Comparison of ENCODE assay signal across 3 cellular contexts in the genomic region with DNA sequence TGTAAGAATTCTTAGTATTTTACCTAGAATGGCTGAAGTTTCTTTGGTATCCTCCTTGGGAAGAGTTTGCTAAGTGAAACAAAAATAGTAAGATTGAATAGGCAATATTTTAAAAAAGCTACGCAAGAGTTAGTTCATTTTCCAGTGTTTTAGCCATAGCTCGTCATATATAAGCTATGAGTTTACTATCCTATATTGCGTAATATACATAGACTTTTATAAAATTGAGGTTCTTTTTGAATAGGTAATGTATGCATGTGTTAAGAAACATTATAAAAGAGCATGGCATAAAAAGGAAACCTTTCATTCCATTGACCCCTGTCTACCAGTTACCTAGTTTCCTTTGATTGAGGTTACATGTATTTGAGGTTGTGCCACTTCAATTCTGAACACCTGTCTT.
A peak's percentile ranks its signal among the peaks of the same experiment; 100 is the strongest.
TF ChIP-seq lines count a peak whose summit lies in the region.

No MANE protein-coding gene starts in this region.

TF ChIP-seq in HepG2, 621 proteins besides CTCF, POLR2A, EP300 and RAD21:
- peak; percentile 33; the same call in 1 of the 2 replicates for TF ChIP-seq CEBPB (IDR thresholded peaks at IDR 0.05; ENCODE audit: borderline replicate concordance, low read depth, low read length)
- TF ChIP-seq ZNF788 (CRISPR knock-in tag; IDR thresholded peaks at IDR 0.05; ENCODE audit: borderline replicate concordance) = no peak
TF ChIP-seq in HepG2: peak in this region for 1.

TF ChIP-seq in K562, 482 proteins besides CTCF, POLR2A, EP300 and RAD21:
- TF ChIP-seq CEBPG (CRISPR knock-in tag; IDR thresholded peaks at IDR 0.05) (no peak), CEBPG (tag; conservative IDR thresholded peaks at IDR 0.05 in 1 of 2, IDR thresholded peaks at IDR 0.05 in 1 of 2) (peak in 1 of 2 experiments; percentile 82; a peak in 2 of 4 replicates), CEBPB (tag; IDR thresholded peaks at IDR 0.05) (peak; percentile 49), TFAM (CRISPR knock-in tag; conservative IDR thresholded peaks at IDR 0.05) (no peak)
- TF ChIP-seq, protein P1, sequence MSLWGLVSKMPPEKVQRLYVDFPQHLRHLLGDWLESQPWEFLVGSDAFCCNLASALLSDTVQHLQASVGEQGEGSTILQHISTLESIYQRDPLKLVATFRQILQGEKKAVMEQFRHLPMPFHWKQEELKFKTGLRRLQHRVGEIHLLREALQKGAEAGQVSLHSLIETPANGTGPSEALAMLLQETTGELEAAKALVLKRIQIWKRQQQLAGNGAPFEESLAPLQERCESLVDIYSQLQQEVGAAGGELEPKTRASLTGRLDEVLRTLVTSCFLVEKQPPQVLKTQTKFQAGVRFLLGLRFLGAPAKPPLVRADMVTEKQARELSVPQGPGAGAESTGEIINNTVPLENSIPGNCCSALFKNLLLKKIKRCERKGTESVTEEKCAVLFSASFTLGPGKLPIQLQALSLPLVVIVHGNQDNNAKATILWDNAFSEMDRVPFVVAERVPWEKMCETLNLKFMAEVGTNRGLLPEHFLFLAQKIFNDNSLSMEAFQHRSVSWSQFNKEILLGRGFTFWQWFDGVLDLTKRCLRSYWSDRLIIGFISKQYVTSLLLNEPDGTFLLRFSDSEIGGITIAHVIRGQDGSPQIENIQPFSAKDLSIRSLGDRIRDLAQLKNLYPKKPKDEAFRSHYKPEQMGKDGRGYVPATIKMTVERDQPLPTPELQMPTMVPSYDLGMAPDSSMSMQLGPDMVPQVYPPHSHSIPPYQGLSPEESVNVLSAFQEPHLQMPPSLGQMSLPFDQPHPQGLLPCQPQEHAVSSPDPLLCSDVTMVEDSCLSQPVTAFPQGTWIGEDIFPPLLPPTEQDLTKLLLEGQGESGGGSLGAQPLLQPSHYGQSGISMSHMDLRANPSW (CRISPR knock-in tag; IDR thresholded peaks at IDR 0.05) = no peak
- TF ChIP-seq, protein P2, sequence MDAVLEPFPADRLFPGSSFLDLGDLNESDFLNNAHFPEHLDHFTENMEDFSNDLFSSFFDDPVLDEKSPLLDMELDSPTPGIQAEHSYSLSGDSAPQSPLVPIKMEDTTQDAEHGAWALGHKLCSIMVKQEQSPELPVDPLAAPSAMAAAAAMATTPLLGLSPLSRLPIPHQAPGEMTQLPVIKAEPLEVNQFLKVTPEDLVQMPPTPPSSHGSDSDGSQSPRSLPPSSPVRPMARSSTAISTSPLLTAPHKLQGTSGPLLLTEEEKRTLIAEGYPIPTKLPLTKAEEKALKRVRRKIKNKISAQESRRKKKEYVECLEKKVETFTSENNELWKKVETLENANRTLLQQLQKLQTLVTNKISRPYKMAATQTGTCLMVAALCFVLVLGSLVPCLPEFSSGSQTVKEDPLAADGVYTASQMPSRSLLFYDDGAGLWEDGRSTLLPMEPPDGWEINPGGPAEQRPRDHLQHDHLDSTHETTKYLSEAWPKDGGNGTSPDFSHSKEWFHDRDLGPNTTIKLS (IDR thresholded peaks at IDR 0.05; ENCODE audit: borderline replicate concordance, low read depth) = no peak

TF ChIP-seq in H1, 55 proteins besides CTCF, POLR2A, EP300 and RAD21:
- TF ChIP-seq MAFK (IDR thresholded peaks at IDR 0.05; ENCODE audit: low read depth, low read length) = no peak
- no peak for TF ChIP-seq BACH1 (IDR thresholded peaks at IDR 0.05; ENCODE audit: low read length)
- TF ChIP-seq CEBPB (IDR thresholded peaks at IDR 0.05; ENCODE audit: low read depth, low read length) = peak; percentile 63; the same call in 1 of the 2 replicates
- no peak for TF ChIP-seq CHD2 (IDR thresholded peaks at IDR 0.05; ENCODE audit: low read length)
- TF ChIP-seq SIX5 (IDR thresholded peaks at IDR 0.05; ENCODE audit: low read depth, low read length) = no peak
